8 cellular contexts compared by ENCODE assay signal in the genomic region with DNA sequence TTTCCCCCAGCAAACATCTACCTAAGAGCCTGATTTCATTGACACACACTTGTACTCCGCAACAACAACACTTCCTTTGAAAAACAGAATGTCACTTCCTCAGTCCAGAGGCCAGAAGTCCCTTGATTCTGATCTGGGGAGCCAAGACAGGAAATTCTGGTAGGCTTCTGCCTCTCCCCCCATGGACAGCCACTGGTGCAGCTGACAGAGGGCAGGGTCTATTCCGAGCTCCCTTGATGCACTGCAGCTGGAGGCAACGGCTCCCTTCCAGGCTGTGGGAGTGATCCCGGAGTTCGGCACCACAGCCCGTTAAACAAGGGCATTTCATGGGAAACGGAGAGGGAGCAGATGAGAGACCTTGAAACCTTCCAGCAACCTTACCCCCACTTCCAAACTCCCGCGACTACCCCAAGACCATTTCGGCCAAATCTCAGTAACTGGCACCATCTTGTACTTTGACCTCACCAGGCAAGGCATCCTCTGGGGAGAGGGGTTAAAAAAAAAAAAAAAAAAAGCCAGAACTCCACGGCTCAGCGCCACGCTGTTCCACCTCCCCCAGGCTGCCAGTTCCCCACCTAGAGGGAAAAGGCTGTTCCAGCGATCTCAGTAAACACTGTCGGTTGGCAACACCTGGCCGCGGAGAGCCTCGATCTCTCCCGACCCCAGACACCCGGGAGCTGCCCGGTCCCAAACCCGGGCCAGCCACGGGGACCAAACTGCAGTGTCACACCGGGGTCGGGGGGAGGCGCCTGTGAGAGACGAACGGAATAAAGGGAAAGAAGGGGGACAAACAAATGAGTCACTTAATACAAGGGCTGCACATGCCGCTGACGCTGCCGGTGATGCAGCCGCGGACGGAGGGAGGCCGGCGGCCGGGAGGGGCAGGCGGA. TPM values are rescaled to one million over a fixed set of nuclear protein-coding genes. Genes with fewer than 3 reads are reported as not detected.
DNase-seq lines count a peak whose midpoint lies in the region; ATAC-seq and TF ChIP-seq lines count a peak whose summit lies in the region.

No MANE protein-coding gene starts in this region.

- ATAC-seq in GM19025 (IDR thresholded peaks at IDR 0.05; ENCODE audit: low read depth, unreplicated experiment) (peak; percentile 32), HG03354 (IDR thresholded peaks at IDR 0.05; ENCODE audit: poor library complexity, severe bottlenecking, unreplicated experiment) (peak; percentile 62)

- peak; percentile 78 for TF ChIP-seq CTCF in chondrocyte (IDR thresholded peaks at IDR 0.05)

- peak overlapping the region; percentile 96 for H3K27ac ChIP-seq in layer of hippocampus (ENCODE audit: low read depth, low read length)

- H3K27ac Mint-ChIP-seq in chondrocyte (ENCODE audit: unreplicated experiment), result peak overlapping the region; percentile 98

- no peaks in the 10 kb centered on the region for H3K9me3 Mint-ChIP-seq in chondrocyte (ENCODE audit: low read depth)

- DNase-seq in AG08395 (ENCODE audit: low spot score) (peak; percentile 79), NCI-H446 treated with DMSO at 0.1 percent for 48 hours (lab: John Stamatoyannopoulos, UW) (peak; percentile 41), chondrocyte (ENCODE audit: low spot score) (no peak)
- peak; percentile 45 to 60 for DNase-seq in activated CD4-positive, alpha-beta T cell treated with anti-CD3 and anti-CD28 coated beads for 24 hours (ENCODE audit: low read depth in 2 of 2)
- DNase-seq in stimulated activated CD4-positive, alpha-beta T cell treated with anti-CD3 and anti-CD28 coated beads, Interleukin-1b, Interleukin-23, amount 100 ng/mL, for 24 hours (ENCODE audit: low read depth in 4 of 4, low spot score in 1 of 4), result peak in 3 of 4 experiments; percentile 40 to 67 (median 53)

- H3K36me3 Mint-ChIP-seq in chondrocyte (ENCODE audit: low read depth), result no peaks in the 10 kb centered on the region

- peak overlapping the region; percentile 96 for H3K4me3 Mint-ChIP-seq in chondrocyte (ENCODE audit: unreplicated experiment)

- H3K27me3 ChIP-seq in layer of hippocampus (ENCODE audit: control insufficient read depth, insufficient read depth, low read length), result no peaks in the 10 kb centered on the region

- H3K27me3 Mint-ChIP-seq in chondrocyte (ENCODE audit: low read depth), result no peaks in the 10 kb centered on the region

- H3K4me1 Mint-ChIP-seq in chondrocyte (ENCODE audit: low read depth), result peaks cover 36% of the 10 kb centered on the region

RNA-seq across cellular contexts. Expression of a gene that starts 1.1 kb away (rescaled TPM):
- 10.9 to 12.3 TPM (median 12.2 TPM) in 3 replicates for total RNA-seq in chondrocyte
